Comparison of ENCODE assay signal across 19 cellular contexts in the genomic region with DNA sequence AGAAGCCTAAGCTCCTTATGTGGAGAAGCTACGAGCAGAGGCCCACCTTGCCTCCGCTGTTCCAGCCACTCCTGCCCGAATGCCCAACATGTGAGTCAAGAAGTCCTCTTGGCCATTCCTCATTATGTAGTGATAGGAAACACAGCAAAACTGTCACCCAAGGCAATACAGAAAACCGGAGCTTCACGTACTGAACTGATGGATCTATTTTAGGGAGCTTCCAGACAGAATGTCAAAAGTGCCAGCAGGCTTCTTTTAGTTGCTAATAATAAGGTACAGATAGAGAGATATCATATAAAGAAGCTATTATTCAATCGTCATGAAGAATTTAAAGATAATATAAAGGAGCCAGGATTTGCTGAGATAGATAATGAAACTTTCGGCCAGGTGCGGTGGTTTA.
DNase-seq lines count a peak whose midpoint lies in the region; TF ChIP-seq lines count a peak whose summit lies in the region.
"Had no signal": no experiment of that assay in that cellular context is flagged by ENCODE, and none has a peak within 500 bp of the region (broad histone marks: within the 10 kb centered on the region; RNA-seq: fewer than 3 reads in every experiment).

No MANE protein-coding gene starts in this region.

- TF ChIP-seq CTCF in KMS-11 (conservative IDR thresholded peaks at IDR 0.05; ENCODE audit: low read depth, low read length): no peak

- no peak overlapping the region for H3K4me3 ChIP-seq in BLaER1 treated with 17β-estradiol and CSF1 and Interleukin-3, amounts not matched to agents 10 nM and 100 nM
- no peak overlapping the region for H3K4me3 ChIP-seq in KMS-11 (IDR thresholded peaks at IDR 0.05; ENCODE audit: insufficient read depth, low read depth, low read length)
- H3K4me3 ChIP-seq: A549 had no signal

- H3K9ac ChIP-seq in BLaER1 treated with 17β-estradiol and CSF1 and Interleukin-3, amounts not matched to agents 10 nM and 100 nM: no peak overlapping the region
- no peak overlapping the region for H3K9ac ChIP-seq in KMS-11

- peak overlapping the region in 7 of 11 experiments; percentile 4 to 80 (median 31); a peak in 6 of 22 replicates for H3K4me2 ChIP-seq in BLaER1 treated with 17β-estradiol and CSF1 and Interleukin-3, amounts not matched to agents 10 nM and 100 nM
- peak overlapping the region; percentile 38; the same call in 1 of the 2 replicates for H3K4me2 ChIP-seq in KMS-11
- H3K4me2 ChIP-seq: A549 had no signal

- H3K36me3 ChIP-seq in BLaER1 treated with 17β-estradiol and CSF1 and Interleukin-3, amounts not matched to agents 10 nM and 100 nM: no peaks in the 10 kb centered on the region
- H3K36me3 ChIP-seq in KMS-11 (ENCODE audit: insufficient read depth): no peaks in the 10 kb centered on the region

- H3K27me3 ChIP-seq in BLaER1 treated with 17β-estradiol and CSF1 and Interleukin-3, amounts not matched to agents 10 nM and 100 nM: no peaks in the 10 kb centered on the region
- H3K27me3 ChIP-seq in KMS-11 (ENCODE audit: insufficient read depth, low read depth): no peaks in the 10 kb centered on the region

- H4K20me1 ChIP-seq in BLaER1 treated with 17β-estradiol and CSF1 and Interleukin-3, amounts not matched to agents 10 nM and 100 nM: no peaks in the 10 kb centered on the region
- no peaks in the 10 kb centered on the region for H4K20me1 ChIP-seq in KMS-11 (ENCODE audit: insufficient read depth)

- DNase-seq in caudate nucleus (lab: John Stamatoyannopoulos, UW): peak in 11 of 61 donors; percentile 6 to 59 (median 17)
- no peak for DNase-seq in NCI-H1105 treated with DMSO at 0.1 percent for 48 hours (lab: John Stamatoyannopoulos, UW)
- DNase-seq in anterior cingulate cortex (lab: John Stamatoyannopoulos, UW): no peak
- DNase-seq in hypothalamus (lab: John Stamatoyannopoulos, UW): no peak
- DNase-seq: AML-193; C1 segment of cervical spinal cord; CD4-positive, alpha-beta memory T cell; CD4-positive, CD25-positive, alpha-beta regulatory T cell; CD8-positive, alpha-beta memory T cell; COR-L47; DMS 273 treated with DMSO at 0.1 percent for 48 hours; DMS153; DMS53; DMS79; GF-D8 had no signal

- H2AFZ ChIP-seq in KMS-11 (ENCODE audit: low read depth): no peak overlapping the region

- no peaks in the 10 kb centered on the region for H3K79me2 ChIP-seq in KMS-11 (ENCODE audit: insufficient read depth, low read depth)

- peak overlapping the region in 4 of 11 experiments; percentile 58 to 82 (median 68); a peak in 4 of 22 replicates for H3K27ac ChIP-seq in BLaER1 treated with 17β-estradiol and CSF1 and Interleukin-3, amounts not matched to agents 10 nM and 100 nM
- peak overlapping the region; percentile 7; the same call in 1 of the 2 replicates for H3K27ac ChIP-seq in KMS-11
- H3K27ac ChIP-seq in caudate nucleus (ENCODE audit: low read depth, low read length): peak overlapping the region; percentile 48
- H3K27ac ChIP-seq: 22Rv1, A549 had no signal

- peaks cover 19 to 61% (median 33%) of the 10 kb centered on the region in 10 experiments for H3K4me1 ChIP-seq in BLaER1 treated with 17β-estradiol and CSF1 and Interleukin-3, amounts not matched to agents 10 nM and 100 nM
- peaks cover 25% of the 10 kb centered on the region for H3K4me1 ChIP-seq in KMS-11 (ENCODE audit: low read depth, poor library complexity, severe bottlenecking)
- H3K4me1 ChIP-seq: A549 had no signal

- peaks cover 0 to 3% (median 0%) of the 10 kb centered on the region in 11 experiments; a peak in 1 of 22 replicates for H3K9me3 ChIP-seq in BLaER1 treated with 17β-estradiol and CSF1 and Interleukin-3, amounts not matched to agents 10 nM and 100 nM (replicated peaks in 1 of 11)
- H3K9me3 ChIP-seq: A549 had no signal
